1 cellular context compared by ENCODE assay signal in the genomic region with DNA sequence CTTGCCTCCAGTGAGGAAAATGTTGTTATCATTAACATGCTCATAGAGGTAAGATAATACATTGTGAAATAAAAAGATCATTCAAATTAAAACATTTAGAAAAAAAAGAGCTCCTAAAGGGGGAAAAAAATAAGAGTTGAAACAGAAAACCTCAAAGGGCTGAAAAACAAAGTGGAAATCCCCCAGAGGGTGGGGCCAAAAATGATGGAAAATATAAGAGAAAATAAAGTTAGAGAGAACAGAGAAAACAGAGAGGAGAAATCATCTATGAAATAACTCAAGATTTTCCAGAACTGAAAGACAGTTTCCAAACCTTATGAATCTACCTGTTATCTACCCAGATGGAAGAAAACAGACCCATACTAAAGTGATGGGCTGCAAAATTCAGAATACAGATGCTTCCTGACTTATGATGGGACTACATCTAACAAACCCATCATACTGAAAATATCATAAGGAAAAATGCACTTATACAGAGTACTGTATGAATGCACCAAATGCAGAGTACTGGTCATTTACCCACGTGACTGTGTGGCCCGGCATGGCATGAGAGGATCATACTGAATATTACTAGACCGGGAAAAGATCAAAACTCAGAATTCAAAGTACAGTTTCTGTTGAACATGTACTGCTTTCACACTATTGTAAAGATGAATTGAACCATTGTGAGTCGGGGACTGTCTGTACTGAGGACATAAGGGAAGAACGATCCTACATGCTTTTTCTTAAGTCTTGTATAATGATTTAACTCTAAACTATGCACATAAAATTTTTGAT.
TF ChIP-seq lines count a peak whose summit lies in the region.

No MANE protein-coding gene starts in this region.

TF ChIP-seq in GM12878, 131 proteins besides CTCF, POLR2A, EP300 and RAD21:
- peak; percentile 15 to 27; a peak in 1 of 4 replicates for TF ChIP-seq BHLHE40 (IDR thresholded peaks at IDR 0.05; ENCODE audit: borderline replicate concordance in 1 of 2, low read depth in 2 of 2, low read length in 1 of 2)
- TF ChIP-seq, protein P1, sequence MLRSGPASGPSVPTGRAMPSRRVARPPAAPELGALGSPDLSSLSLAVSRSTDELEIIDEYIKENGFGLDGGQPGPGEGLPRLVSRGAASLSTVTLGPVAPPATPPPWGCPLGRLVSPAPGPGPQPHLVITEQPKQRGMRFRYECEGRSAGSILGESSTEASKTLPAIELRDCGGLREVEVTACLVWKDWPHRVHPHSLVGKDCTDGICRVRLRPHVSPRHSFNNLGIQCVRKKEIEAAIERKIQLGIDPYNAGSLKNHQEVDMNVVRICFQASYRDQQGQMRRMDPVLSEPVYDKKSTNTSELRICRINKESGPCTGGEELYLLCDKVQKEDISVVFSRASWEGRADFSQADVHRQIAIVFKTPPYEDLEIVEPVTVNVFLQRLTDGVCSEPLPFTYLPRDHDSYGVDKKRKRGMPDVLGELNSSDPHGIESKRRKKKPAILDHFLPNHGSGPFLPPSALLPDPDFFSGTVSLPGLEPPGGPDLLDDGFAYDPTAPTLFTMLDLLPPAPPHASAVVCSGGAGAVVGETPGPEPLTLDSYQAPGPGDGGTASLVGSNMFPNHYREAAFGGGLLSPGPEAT (IDR thresholded peaks at IDR 0.05; ENCODE audit: low read depth), result peak; percentile 81
- TF ChIP-seq, protein P2, sequence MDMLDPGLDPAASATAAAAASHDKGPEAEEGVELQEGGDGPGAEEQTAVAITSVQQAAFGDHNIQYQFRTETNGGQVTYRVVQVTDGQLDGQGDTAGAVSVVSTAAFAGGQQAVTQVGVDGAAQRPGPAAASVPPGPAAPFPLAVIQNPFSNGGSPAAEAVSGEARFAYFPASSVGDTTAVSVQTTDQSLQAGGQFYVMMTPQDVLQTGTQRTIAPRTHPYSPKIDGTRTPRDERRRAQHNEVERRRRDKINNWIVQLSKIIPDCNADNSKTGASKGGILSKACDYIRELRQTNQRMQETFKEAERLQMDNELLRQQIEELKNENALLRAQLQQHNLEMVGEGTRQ (IDR thresholded peaks at IDR 0.05; ENCODE audit: borderline replicate concordance, low read depth, low read length), result peak; percentile 41; the same call in 1 of the 2 replicates
- no peak for TF ChIP-seq ETV6 (conservative IDR thresholded peaks at IDR 0.05 in 1 of 2, IDR thresholded peaks at IDR 0.05 in 1 of 2; ENCODE audit: borderline replicate concordance in 1 of 2, low read depth in 1 of 2)
- no peak for TF ChIP-seq NBN (IDR thresholded peaks at IDR 0.05)
- no peak for TF ChIP-seq JUND (IDR thresholded peaks at IDR 0.05; ENCODE audit: low read depth, low read length)
- no peak for TF ChIP-seq ZSCAN29 (IDR thresholded peaks at IDR 0.05)
- peak; percentile 16; the same call in 1 of the 2 replicates for TF ChIP-seq TCF7 (IDR thresholded peaks at IDR 0.05; ENCODE audit: borderline replicate concordance)
- TF ChIP-seq RAD51 (IDR thresholded peaks at IDR 0.05), result peak; percentile 86
- TF ChIP-seq ZNF384 (IDR thresholded peaks at IDR 0.05; ENCODE audit: borderline replicate concordance, low read depth, low read length), result 0 out of 2 replicates have a peak, but pooled peaks have one; percentile 46
- TF ChIP-seq IKZF2 (IDR thresholded peaks at IDR 0.05), result no peak
- TF ChIP-seq, protein P3, sequence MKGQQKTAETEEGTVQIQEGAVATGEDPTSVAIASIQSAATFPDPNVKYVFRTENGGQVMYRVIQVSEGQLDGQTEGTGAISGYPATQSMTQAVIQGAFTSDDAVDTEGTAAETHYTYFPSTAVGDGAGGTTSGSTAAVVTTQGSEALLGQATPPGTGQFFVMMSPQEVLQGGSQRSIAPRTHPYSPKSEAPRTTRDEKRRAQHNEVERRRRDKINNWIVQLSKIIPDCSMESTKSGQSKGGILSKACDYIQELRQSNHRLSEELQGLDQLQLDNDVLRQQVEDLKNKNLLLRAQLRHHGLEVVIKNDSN (IDR thresholded peaks at IDR 0.05; ENCODE audit: borderline replicate concordance, extremely low read length, insufficient read depth, low read depth, low read length), result peak; percentile 23
- TF ChIP-seq, protein P4, sequence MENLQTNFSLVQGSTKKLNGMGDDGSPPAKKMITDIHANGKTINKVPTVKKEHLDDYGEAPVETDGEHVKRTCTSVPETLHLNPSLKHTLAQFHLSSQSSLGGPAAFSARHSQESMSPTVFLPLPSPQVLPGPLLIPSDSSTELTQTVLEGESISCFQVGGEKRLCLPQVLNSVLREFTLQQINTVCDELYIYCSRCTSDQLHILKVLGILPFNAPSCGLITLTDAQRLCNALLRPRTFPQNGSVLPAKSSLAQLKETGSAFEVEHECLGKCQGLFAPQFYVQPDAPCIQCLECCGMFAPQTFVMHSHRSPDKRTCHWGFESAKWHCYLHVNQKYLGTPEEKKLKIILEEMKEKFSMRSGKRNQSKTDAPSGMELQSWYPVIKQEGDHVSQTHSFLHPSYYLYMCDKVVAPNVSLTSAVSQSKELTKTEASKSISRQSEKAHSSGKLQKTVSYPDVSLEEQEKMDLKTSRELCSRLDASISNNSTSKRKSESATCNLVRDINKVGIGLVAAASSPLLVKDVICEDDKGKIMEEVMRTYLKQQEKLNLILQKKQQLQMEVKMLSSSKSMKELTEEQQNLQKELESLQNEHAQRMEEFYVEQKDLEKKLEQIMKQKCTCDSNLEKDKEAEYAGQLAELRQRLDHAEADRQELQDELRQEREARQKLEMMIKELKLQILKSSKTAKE (IDR thresholded peaks at IDR 0.05; ENCODE audit: low read depth, poor library complexity, severe bottlenecking), result no peak
- TF ChIP-seq, protein P5, sequence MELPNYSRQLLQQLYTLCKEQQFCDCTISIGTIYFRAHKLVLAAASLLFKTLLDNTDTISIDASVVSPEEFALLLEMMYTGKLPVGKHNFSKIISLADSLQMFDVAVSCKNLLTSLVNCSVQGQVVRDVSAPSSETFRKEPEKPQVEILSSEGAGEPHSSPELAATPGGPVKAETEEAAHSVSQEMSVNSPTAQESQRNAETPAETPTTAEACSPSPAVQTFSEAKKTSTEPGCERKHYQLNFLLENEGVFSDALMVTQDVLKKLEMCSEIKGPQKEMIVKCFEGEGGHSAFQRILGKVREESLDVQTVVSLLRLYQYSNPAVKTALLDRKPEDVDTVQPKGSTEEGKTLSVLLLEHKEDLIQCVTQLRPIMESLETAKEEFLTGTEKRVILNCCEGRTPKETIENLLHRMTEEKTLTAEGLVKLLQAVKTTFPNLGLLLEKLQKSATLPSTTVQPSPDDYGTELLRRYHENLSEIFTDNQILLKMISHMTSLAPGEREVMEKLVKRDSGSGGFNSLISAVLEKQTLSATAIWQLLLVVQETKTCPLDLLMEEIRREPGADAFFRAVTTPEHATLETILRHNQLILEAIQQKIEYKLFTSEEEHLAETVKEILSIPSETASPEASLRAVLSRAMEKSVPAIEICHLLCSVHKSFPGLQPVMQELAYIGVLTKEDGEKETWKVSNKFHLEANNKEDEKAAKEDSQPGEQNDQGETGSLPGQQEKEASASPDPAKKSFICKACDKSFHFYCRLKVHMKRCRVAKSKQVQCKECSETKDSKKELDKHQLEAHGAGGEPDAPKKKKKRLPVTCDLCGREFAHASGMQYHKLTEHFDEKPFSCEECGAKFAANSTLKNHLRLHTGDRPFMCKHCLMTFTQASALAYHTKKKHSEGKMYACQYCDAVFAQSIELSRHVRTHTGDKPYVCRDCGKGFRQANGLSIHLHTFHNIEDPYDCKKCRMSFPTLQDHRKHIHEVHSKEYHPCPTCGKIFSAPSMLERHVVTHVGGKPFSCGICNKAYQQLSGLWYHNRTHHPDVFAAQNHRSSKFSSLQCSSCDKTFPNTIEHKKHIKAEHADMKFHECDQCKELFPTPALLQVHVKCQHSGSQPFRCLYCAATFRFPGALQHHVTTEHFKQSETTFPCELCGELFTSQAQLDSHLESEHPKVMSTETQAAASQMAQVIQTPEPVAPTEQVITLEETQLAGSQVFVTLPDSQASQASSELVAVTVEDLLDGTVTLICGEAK (IDR thresholded peaks at IDR 0.05; ENCODE audit: borderline replicate concordance), result peak; percentile 21; the same call in 1 of the 2 replicates
- no peak for TF ChIP-seq FOXK2 (IDR thresholded peaks at IDR 0.05)
